ENCODE assay signal across 12 cellular contexts in the genomic region with DNA sequence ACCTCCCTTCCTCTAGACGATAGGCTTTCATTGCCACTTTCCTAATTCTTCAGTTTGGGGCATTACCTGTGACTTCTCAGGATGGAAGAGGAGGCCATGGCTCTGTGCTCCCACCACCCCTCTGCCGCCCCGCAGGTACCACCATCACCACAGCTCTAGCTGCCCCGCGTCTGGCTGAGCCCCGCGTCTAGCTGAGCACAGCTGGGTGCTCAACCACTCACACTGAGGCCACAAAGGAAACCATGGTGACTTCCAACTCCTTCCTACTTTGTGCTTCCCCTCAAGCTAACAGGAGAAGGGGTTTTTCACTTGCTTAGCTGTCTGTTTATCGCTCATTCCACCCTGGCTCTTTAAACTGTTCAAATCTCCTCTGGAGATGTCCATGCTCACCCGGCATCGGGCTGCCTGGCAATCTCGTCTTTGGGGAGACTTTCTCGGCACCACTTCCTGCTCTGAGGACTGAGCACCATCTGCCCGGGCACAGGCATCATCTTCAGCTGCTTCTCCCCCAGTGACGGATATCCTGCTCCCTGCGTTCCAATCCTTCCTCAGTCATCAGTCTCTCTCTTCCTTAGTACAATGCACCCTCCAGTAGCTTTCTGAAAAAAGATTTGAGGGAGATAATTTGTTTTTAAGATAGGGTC. TPM values are rescaled to one million over a fixed set of nuclear protein-coding genes. Genes with fewer than 3 reads are reported as not detected.
DNase-seq lines count a peak whose midpoint lies in the region; ATAC-seq and TF ChIP-seq lines count a peak whose summit lies in the region.
"Had no signal": no experiment of that assay in that cellular context is flagged by ENCODE, and none has a peak within 500 bp of the region (broad histone marks: within the 10 kb centered on the region; RNA-seq: fewer than 3 reads in every experiment).

No MANE protein-coding gene starts in this region.

- H3K4me1 ChIP-seq in right atrium auricular region (peaks cover 0 to 34% of the 10 kb centered on the region in 2 donors), OCI-LY1 (ENCODE audit: insufficient read depth, low read length, severe bottlenecking) (no peaks in the 10 kb centered on the region), hepatocyte (ENCODE audit: insufficient read depth) (peaks cover 11% of the 10 kb centered on the region), upper lobe of right lung (peaks cover 28% of the 10 kb centered on the region)
- H3K4me1 ChIP-seq in CD4-positive, alpha-beta memory T cell (ENCODE audit: insufficient read depth, low read length), result no peaks in the 10 kb centered on the region

- H3K4me1 Mint-ChIP-seq in CD4-positive, alpha-beta memory T cell, result peaks cover 0 to 8% (median 1%) of the 10 kb centered on the region in 4 donors

- H3K79me2 ChIP-seq in OCI-LY1 (ENCODE audit: insufficient read depth, low read length) (no peaks in the 10 kb centered on the region), hepatocyte (no peaks in the 10 kb centered on the region)

- H3K4me3 ChIP-seq in right atrium auricular region (no peak overlapping the region), OCI-LY1 (ENCODE audit: low read depth, low read length, poor library complexity, severe bottlenecking) (no peak overlapping the region), hepatocyte (no peak overlapping the region), upper lobe of right lung (peak overlapping the region; percentile 12)
- no peak overlapping the region for H3K4me3 ChIP-seq in CD4-positive, alpha-beta memory T cell (ENCODE audit: low read length in 2 of 2)

- no peaks in the 10 kb centered on the region for H4K20me1 ChIP-seq in OCI-LY1 (ENCODE audit: insufficient read depth, low read length)
- H4K20me1 ChIP-seq in hepatocyte (ENCODE audit: insufficient read depth, poor library complexity, severe bottlenecking), result no peaks in the 10 kb centered on the region

- no peak overlapping the region for H2AFZ ChIP-seq in OCI-LY1 (ENCODE audit: low read length)
- H2AFZ ChIP-seq in hepatocyte, result no peak overlapping the region

- H3K27ac Mint-ChIP-seq in CD4-positive, alpha-beta memory T cell, result no peak overlapping the region
- H3K27ac Mint-ChIP-seq: activated naive CD8-positive, alpha-beta T cell had no signal

- H3F3A ChIP-seq in OCI-LY1 (ENCODE audit: insufficient read depth, low read length), result no peaks in the 10 kb centered on the region

- H3K27me3 Mint-ChIP-seq in CD4-positive, alpha-beta memory T cell, result no peaks in the 10 kb centered on the region
- H3K27me3 Mint-ChIP-seq: activated naive CD8-positive, alpha-beta T cell had no signal

- H3K36me3 Mint-ChIP-seq in CD4-positive, alpha-beta memory T cell, result peaks cover 16 to 27% of the 10 kb centered on the region in 2 donors

- no peaks in the 10 kb centered on the region for H3K9me2 ChIP-seq in OCI-LY1 (ENCODE audit: low read depth, low read length)
- no peaks in the 10 kb centered on the region for H3K9me2 ChIP-seq in hepatocyte (replicated peaks; ENCODE audit: insufficient read depth)

- H3K27ac ChIP-seq in right atrium auricular region, result no peak overlapping the region
- H3K27ac ChIP-seq in OCI-LY1 (ENCODE audit: low read depth, low read length, poor library complexity, severe bottlenecking), result peak overlapping the region; percentile 8
- H3K27ac ChIP-seq in hepatocyte, result peak overlapping the region; percentile 41
- peak overlapping the region; percentile 31 for H3K27ac ChIP-seq in upper lobe of right lung
- no peak overlapping the region for H3K27ac ChIP-seq in CD4-positive, alpha-beta memory T cell (ENCODE audit: low read depth, low read length)
- H3K27ac ChIP-seq: foreskin keratinocyte had no signal

- H3K9me3 Mint-ChIP-seq in CD4-positive, alpha-beta memory T cell, result no peaks in the 10 kb centered on the region

- H3K9ac ChIP-seq in OCI-LY1 (ENCODE audit: low read length), result no peak overlapping the region

- H3K4me2 ChIP-seq in OCI-LY1 (ENCODE audit: low read length) (no peak overlapping the region), hepatocyte (no peak overlapping the region)

- WGBS in hepatocyte (ENCODE audit: low lambda C conversion rate, missing lambda C conversion rate), result 91% methylated on average over 15 of the region's 15 CpGs

- no peak for TF ChIP-seq CTCF in right atrium auricular region (IDR thresholded peaks at IDR 0.05)
- no peak for TF ChIP-seq CTCF in OCI-LY1 (IDR thresholded peaks at IDR 0.05; ENCODE audit: low read length)
- no peak for TF ChIP-seq CTCF in hepatocyte (IDR thresholded peaks at IDR 0.05; ENCODE audit: poor library complexity)
- TF ChIP-seq CTCF in upper lobe of right lung (IDR thresholded peaks at IDR 0.05), result no peak

- no peak overlapping the region for H3K4me3 Mint-ChIP-seq in CD4-positive, alpha-beta memory T cell
- H3K4me3 Mint-ChIP-seq: activated naive CD8-positive, alpha-beta T cell had no signal

- H3K27me3 ChIP-seq in right atrium auricular region (no peaks in the 10 kb centered on the region), OCI-LY1 (ENCODE audit: insufficient read depth, low read length) (no peaks in the 10 kb centered on the region), hepatocyte (no peaks in the 10 kb centered on the region), upper lobe of right lung (no peaks in the 10 kb centered on the region)
- H3K27me3 ChIP-seq in CD4-positive, alpha-beta memory T cell (ENCODE audit: insufficient read depth, low read length), result no peaks in the 10 kb centered on the region
- H3K27me3 ChIP-seq: foreskin keratinocyte had no signal

- CTCF ChIA-PET in CD4-positive, alpha-beta memory T cell (lab: Charles Lee; ENCODE audit: partially characterized antibody), result no interaction called here

- POLR2A ChIA-PET in CD4-positive, alpha-beta memory T cell (lab: Charles Lee; ENCODE audit: partially characterized antibody), result no interaction called here

- intact Hi-C loops in left ventricle myocardium superior (cut with micrococcal nuclease), result no loop called here
- intact Hi-C loops in upper lobe of right lung (cut with DNase I), result no loop called here
- intact Hi-C loops in CD4-positive, alpha-beta memory T cell (cut with micrococcal nuclease), result no loop called here

- H3K9me3 ChIP-seq in right atrium auricular region (no peaks in the 10 kb centered on the region), OCI-LY1 (ENCODE audit: low read length) (no peaks in the 10 kb centered on the region), hepatocyte (ENCODE audit: low read depth) (no peaks in the 10 kb centered on the region), upper lobe of right lung (no peaks in the 10 kb centered on the region)
- H3K9me3 ChIP-seq in CD4-positive, alpha-beta memory T cell (ENCODE audit: control insufficient read depth in 1 of 2, low read length in 2 of 2), result no peaks in the 10 kb centered on the region

- H3K36me3 ChIP-seq in right atrium auricular region, result no peaks in the 10 kb centered on the region
- H3K36me3 ChIP-seq in OCI-LY1 (ENCODE audit: insufficient read depth, low read length), result peaks cover 32% of the 10 kb centered on the region
- H3K36me3 ChIP-seq in hepatocyte (replicated peaks; ENCODE audit: insufficient read depth, low read depth), result no peaks in the 10 kb centered on the region
- H3K36me3 ChIP-seq in upper lobe of right lung, result peaks cover 7% of the 10 kb centered on the region
- H3K36me3 ChIP-seq in CD4-positive, alpha-beta memory T cell (ENCODE audit: insufficient read depth, low read length), result no peaks in the 10 kb centered on the region

- no peak for ATAC-seq in left ventricle myocardium superior
- ATAC-seq in upper lobe of right lung, result no peak
- ATAC-seq in GM21619 (IDR thresholded peaks at IDR 0.05; ENCODE audit: unreplicated experiment), result no peak
- ATAC-seq: foreskin keratinocyte had no signal

- DNase-seq in right atrium auricular region (ENCODE audit: low spot score), result peak; percentile 43
- DNase-seq in left ventricle myocardium superior, result no peak
- DNase-seq in hepatocyte (ENCODE audit: low spot score), result no peak
- peak; percentile 53 for DNase-seq in upper lobe of right lung
- DNase-seq in EL, result no peak
- DNase-seq in CD4-positive, alpha-beta memory T cell, result no peak
- DNase-seq: Karpas-422, nucleus accumbens had no signal

RNA-seq across cellular contexts. Expression of gene MAD1L1, which starts 59.4 kb away (rescaled TPM):
- 10 to 100 TPM; 13.3 to 31.9 TPM for total RNA-seq in right atrium auricular region
- 19.1 TPM for total RNA-seq in left ventricle myocardium superior
- total RNA-seq in hepatocyte, result 31.0 and 31.6 TPM in 2 replicates
- polyA plus RNA-seq in hepatocyte, result 30.7 TPM in 2 replicates
- total RNA-seq in upper lobe of right lung, result 48.4 TPM
- total RNA-seq in CD4-positive, alpha-beta memory T cell, result 10 to 100 TPM; 89.9 to 94.2 TPM
- 100 to 1,000 TPM; 125 to 132 TPM for polyA plus RNA-seq in CD4-positive, alpha-beta memory T cell

Comparison
In these comparisons a context has a peak if more than half of its experiments do, and no peak if none do; other contexts are left out.
1. DNase-seq: peak in right atrium auricular region (single experiment) and upper lobe of right lung (single experiment); none in left ventricle myocardium superior (single experiment), hepatocyte (single experiment), EL (single experiment) and CD4-positive, alpha-beta memory T cell (0 of 5).
2. H3K27ac ChIP-seq: peak in OCI-LY1 (single experiment), hepatocyte (single experiment) and upper lobe of right lung (single experiment); none in right atrium auricular region (0 of 2) and CD4-positive, alpha-beta memory T cell (single experiment).